ENCODE assay signal across 28 cellular contexts in the genomic region with DNA sequence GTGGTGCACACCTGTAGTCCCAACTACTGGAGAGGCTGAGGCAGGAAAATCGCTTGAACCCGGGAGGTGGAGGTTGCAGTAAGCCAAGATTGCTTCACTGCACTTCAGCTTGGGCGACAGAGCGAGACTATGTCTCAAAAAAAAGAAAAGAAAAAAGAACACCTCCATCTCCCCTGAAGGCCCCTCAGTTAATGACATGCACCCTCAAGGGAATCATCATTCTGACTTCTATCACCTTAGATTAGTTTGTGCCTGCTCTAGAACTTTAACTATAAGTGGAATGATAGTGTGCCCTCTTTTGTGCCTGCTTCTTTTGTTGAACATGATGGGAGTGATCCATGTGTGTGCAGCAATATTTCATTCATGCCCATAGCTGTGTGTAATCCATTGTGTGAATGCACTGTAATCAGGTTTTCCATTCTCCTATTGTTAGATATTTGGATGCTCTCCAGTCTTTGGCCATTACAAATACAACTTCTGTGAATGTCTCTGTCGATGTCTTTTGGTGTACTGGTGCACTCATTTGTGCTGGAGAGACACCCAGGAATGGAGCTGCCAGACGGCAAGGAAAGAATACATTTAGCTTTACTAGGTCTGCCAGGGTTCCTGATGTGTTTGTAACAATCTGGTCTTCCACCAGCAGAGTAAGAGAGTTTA. TPM values are rescaled to one million over a fixed set of nuclear protein-coding genes. Genes with fewer than 3 reads are reported as not detected.
DNase-seq lines count a peak whose midpoint lies in the region; ATAC-seq, FAIRE-seq and TF ChIP-seq lines count a peak whose summit lies in the region.
"Had no signal": no experiment of that assay in that cellular context is flagged by ENCODE, and none has a peak within 500 bp of the region (broad histone marks: within the 10 kb centered on the region; RNA-seq: fewer than 3 reads in every experiment).

No MANE protein-coding gene starts in this region.

- CTCF ChIA-PET in GM12878 (lab: Yijun Ruan, JAX), result interaction anchor here (0.7 to 1.9 kb wide), 4 partner anchors 11 to 164 kb away, joined by 3 to 8 read pairs (median 4); a partner anchor contains a TSS

- peaks cover 47 to 70% (median 69%) of the 10 kb centered on the region in 3 donors for H3K4me1 Mint-ChIP-seq in naive B cell

- H3K36me3 Mint-ChIP-seq in naive B cell, result no peaks in the 10 kb centered on the region
- H3K36me3 Mint-ChIP-seq: natural killer cell treated with Interleukin-12 subunit alpha and Interleukin-12 subunit beta and Interleukin-15 and Interleukin-18, amount 100 ng/mL, for 72 hours had no signal

- POLR2A ChIA-PET in GM12878 (lab: Charles Lee), result interaction anchor here (0.7 to 1.4 kb wide), 4 partner anchors 8 to 67 kb away, joined by 3 to 7 read pairs (median 3); no protein-coding TSS in a partner anchor

- H2AFZ ChIP-seq in GM12878 (ENCODE audit: control insufficient read depth, low read depth, low read length), result peak overlapping the region; percentile 21; the same call in 1 of the 2 replicates

- no peak for TF ChIP-seq RAD21 in GM12878 (IDR thresholded peaks at IDR 0.05; ENCODE audit: insufficient read depth, low read depth, low read length)

- no peaks in the 10 kb centered on the region for H3K27me3 Mint-ChIP-seq in naive B cell
- H3K27me3 Mint-ChIP-seq: activated naive CD8-positive, alpha-beta T cell treated with anti-CD3 and anti-CD28 coated beads, Interleukin-2, amount 50 U/mL, for 24 hours; CD4-positive, alpha-beta T cell; natural killer cell treated with Interleukin-12 subunit alpha and Interleukin-12 subunit beta and Interleukin-15 and Interleukin-18, amount 100 ng/mL, for 72 hours had no signal

- no peak for ATAC-seq in GM12878
- ATAC-seq in naive B cell (ENCODE audit: low read depth in 2 of 2), result no peak
- ATAC-seq in GM19324 (IDR thresholded peaks at IDR 0.05; ENCODE audit: low FRiP score, unreplicated experiment), result no peak
- ATAC-seq: activated CD4-positive, CD25-positive, alpha-beta regulatory T cell treated with anti-CD3 and anti-CD28 coated beads, Interleukin-2, amount 50 U/mL, for 24 hours; activated naive CD8-positive, alpha-beta T cell treated with anti-CD3 and anti-CD28 coated beads, Interleukin-2, amount 50 U/mL, for 24 hours; HepG2; natural killer cell treated with Interleukin-12 subunit alpha and Interleukin-12 subunit beta and Interleukin-15 and Interleukin-18, amount 100 ng/mL, for 72 hours had no signal

- no peak for TF ChIP-seq POLR2A in GM12878 (IDR thresholded peaks at IDR 0.05; ENCODE audit: low read depth, low read length)

- no peaks in the 10 kb centered on the region for H3K9me3 Mint-ChIP-seq in naive B cell
- H3K9me3 Mint-ChIP-seq: activated naive CD8-positive, alpha-beta T cell treated with anti-CD3 and anti-CD28 coated beads, Interleukin-2, amount 50 U/mL, for 24 hours; activated T-helper 2 cell treated with anti-CD3 and anti-CD28 coated beads, Interferon-gamma antibody, Interleukin-2, Interleukin-4, amounts not matched to agents 10 μg/mL and 5 μg/mL and 100 μg/mL, durations not matched to agents 14 hours and 24 hours and 36 hours; CD4-positive, alpha-beta T cell; GM23338; natural killer cell treated with Interleukin-12 subunit alpha and Interleukin-12 subunit beta and Interleukin-15 and Interleukin-18, amount 100 ng/mL, for 72 hours had no signal

- H3K4me1 ChIP-seq in BLaER1 (peaks cover 61% of the 10 kb centered on the region), GM12878 (ENCODE audit: control insufficient read depth, insufficient read depth, low read length) (peaks cover 30% of the 10 kb centered on the region)

- no peaks in the 10 kb centered on the region for H3K79me2 ChIP-seq in GM12878 (ENCODE audit: control insufficient read depth, insufficient read depth, low read length)

- BruUV-seq in GM12878 (replicated peaks; lab: Mats Ljungman, UMichigan), result no TSS peak

- RAD21 ChIA-PET in GM12878 (lab: Charles Lee; ENCODE audit: unreplicated experiment), result interaction anchor here (1.6 kb wide), 1 partner anchor 34 kb away, joined by 3 read pairs; no protein-coding TSS in a partner anchor

- no peaks in the 10 kb centered on the region for H3K36me3 ChIP-seq in BLaER1
- no peaks in the 10 kb centered on the region for H3K36me3 ChIP-seq in GM12878 (ENCODE audit: control insufficient read depth in 2 of 2, insufficient read depth in 2 of 2, low read length in 1 of 2)
- H3K36me3 ChIP-seq: esophagus squamous epithelium, Peyer's patch, thyroid gland had no signal

- TF ChIP-seq CTCF in GM12878 (IDR thresholded peaks at IDR 0.05 in 2 of 3, conservative IDR thresholded peaks at IDR 0.05 in 1 of 3; ENCODE audit: control insufficient read depth in 2 of 3, extremely low read depth in 1 of 3, insufficient read depth in 1 of 3, low read depth in 3 of 3, low read length in 3 of 3), result no peak

- H3K27ac ChIP-seq in BLaER1 (peak overlapping the region; percentile 100), GM12878 (ENCODE audit: control insufficient read depth, insufficient read depth) (no peak overlapping the region)
- H3K27ac ChIP-seq: esophagus squamous epithelium, thyroid gland had no signal

- peak; percentile 15 for DNase-seq in NCI-H2081 treated with DMSO at 0.1 percent for 48 hours (lab: John Stamatoyannopoulos, UW)
- no peak for DNase-seq in GM12878 (ENCODE audit: low read depth, low spot score)
- DNase-seq in naive B cell, result no peak
- no peak for DNase-seq in 8988T
- no peak for DNase-seq in G401 (ENCODE audit: low spot score)
- DNase-seq in foreskin melanocyte, result no peak
- DNase-seq: ACHN; activated naive CD8-positive, alpha-beta T cell treated with anti-CD3 and anti-CD28 coated beads, Interleukin-2, amount 50 U/mL, for 24 hours; CD4-positive, alpha-beta T cell; DMS79; effector CD4-positive, alpha-beta T cell; esophagus squamous epithelium; mesenchymal stem cell; NCI-H2171; NCI-H82; retina; thyroid gland had no signal

- peak overlapping the region; percentile 34 to 100 (median 100) for H3K27ac Mint-ChIP-seq in naive B cell
- H3K27ac Mint-ChIP-seq: activated naive CD8-positive, alpha-beta T cell treated with anti-CD3 and anti-CD28 coated beads, Interleukin-2, amount 50 U/mL, for 24 hours; activated T-helper 2 cell treated with anti-CD3 and anti-CD28 coated beads, Interferon-gamma antibody, Interleukin-2, Interleukin-4, amounts not matched to agents 10 μg/mL and 5 μg/mL and 100 μg/mL, durations not matched to agents 14 hours and 24 hours and 36 hours; CD4-positive, alpha-beta T cell; GM23338; natural killer cell treated with Interleukin-12 subunit alpha and Interleukin-12 subunit beta and Interleukin-15 and Interleukin-18, amount 100 ng/mL, for 72 hours had no signal

- H3K4me3 ChIP-seq in BLaER1 (peak overlapping the region; percentile 83), GM12878 (no peak overlapping the region)
- H3K4me3 ChIP-seq: esophagus squamous epithelium, GM23338, thyroid gland had no signal

- H3K9me3 ChIP-seq in BLaER1, result no peaks in the 10 kb centered on the region
- no peaks in the 10 kb centered on the region for H3K9me3 ChIP-seq in GM12878 (replicated peaks; ENCODE audit: control insufficient read depth, insufficient read depth, low read length)
- H3K9me3 ChIP-seq: esophagus squamous epithelium, Peyer's patch, thyroid gland had no signal

- FAIRE-seq in GM12878 (lab: Jason Lieb, UNC), result no peak
- FAIRE-seq: HepG2, islet of Langerhans had no signal

- intact Hi-C loops in GM12878 (cut with micrococcal nuclease; ENCODE audit: unreplicated experiment), result no loop called here

- H3K27me3 ChIP-seq in BLaER1 (no peaks in the 10 kb centered on the region), GM12878 (replicated peaks in 1 of 2; ENCODE audit: control insufficient read depth in 2 of 2, insufficient read depth in 2 of 2, low read length in 1 of 2) (no peaks in the 10 kb centered on the region)
- H3K27me3 ChIP-seq: esophagus squamous epithelium, Peyer's patch, thyroid gland had no signal

- WGBS in GM12878 (ENCODE audit: insufficient coverage, insufficient replicate concordance, low lambda C conversion rate, missing lambda C conversion rate), result 19% methylated on average over 6 of the region's 6 CpGs

- peak overlapping the region; percentile 99; the same call in 1 of the 2 replicates for H3K9ac ChIP-seq in BLaER1
- H3K9ac ChIP-seq in GM12878 (ENCODE audit: control insufficient read depth, insufficient read depth, low read length), result no peak overlapping the region

- peak overlapping the region; percentile 99 for H3K4me2 ChIP-seq in BLaER1
- no peak overlapping the region for H3K4me2 ChIP-seq in GM12878 (ENCODE audit: control insufficient read depth, insufficient read depth)
- H3K4me2 ChIP-seq: GM23338 had no signal

- no peak for TF ChIP-seq EP300 in GM12878 (IDR thresholded peaks at IDR 0.05; ENCODE audit: borderline replicate concordance in 1 of 2, control insufficient read depth in 1 of 2, low read depth in 2 of 2, low read length in 2 of 2)

- H3K4me3 Mint-ChIP-seq in naive B cell, result peak overlapping the region; percentile 46 to 98 (median 92)
- H3K4me3 Mint-ChIP-seq: activated naive CD8-positive, alpha-beta T cell treated with anti-CD3 and anti-CD28 coated beads, Interleukin-2, amount 50 U/mL, for 24 hours; CD4-positive, alpha-beta T cell; GM23338; natural killer cell treated with Interleukin-12 subunit alpha and Interleukin-12 subunit beta and Interleukin-15 and Interleukin-18, amount 100 ng/mL, for 72 hours had no signal

- no peaks in the 10 kb centered on the region for H4K20me1 ChIP-seq in BLaER1
- H4K20me1 ChIP-seq in GM12878 (ENCODE audit: control insufficient read depth, insufficient read depth), result no peaks in the 10 kb centered on the region

- in situ Hi-C loops in GM12878 (cut with MboI), result no loop called here
- in situ Hi-C loops in G401 (cut with HindIII; ENCODE audit: low sequenced_read_pairs), result no loop called here

- SMC1A ChIA-PET in GM12878 (lab: Charles Lee; ENCODE audit: uncharacterized antibody, unreplicated experiment), result interaction anchor here (1.0 to 2.0 kb wide), 2 partner anchors 12 to 57 kb away, joined by 3 to 7 read pairs; a partner anchor contains a TSS

RNA-seq across cellular contexts. Expression of a gene that starts 0.9 kb away (rescaled TPM):
- total RNA-seq in GM12878 (2013; cell fraction: nucleolus; rRNA removed), result 1.9 and 3.7 TPM in 2 replicates
- total RNA-seq in GM12878 (2014; rRNA removed) (27.4 and 31.2 TPM in 2 replicates), GM12878 (2014; rRNA removed; fragmentation: Illumina TruSeq; extraction: Trizol) (20.3 and 20.6 TPM in 2 replicates), GM12878 (2021) (24.1 and 25.7 TPM in 2 replicates)
- 115 TPM for polyA plus RNA-seq in GM12878 (2011; ENCODE audit: low read depth)
- polyA plus RNA-seq in GM12878 (2011; rRNA removed) (0.35 and 0.75 TPM in 2 replicates), GM12878 (2014; fragmentation: Illumina TruSeq; extraction: Trizol) (9.5 and 21.9 TPM in 2 replicates), GM12878 (2014; fragmentation: Nextera tagmentation; extraction: Ambion mirVana) (10 to 100 TPM; 55.0 to 79.5 TPM), GM12878 (2014; rRNA removed) (41.3 and 42.9 TPM in 2 replicates), GM12878 (2016; fragmentation: Nextera tagmentation; extraction: Ambion mirVana) (1 to 10 TPM; 6.1 to 6.6 TPM), naive B cell (ENCODE audit: low read depth in 6 of 6) (1,000 to 10,000 TPM in 5 of 6 donors, 100 to 1,000 TPM in 1; 910 to 1,673 (median 1,335) TPM)
- polyA plus RNA-seq in GM12878 (2011; cell fraction: cytosol; rRNA removed), result 2.0 and 2.5 TPM in 2 replicates
- 0.87 and 1.1 TPM in 2 replicates for polyA plus RNA-seq in GM12878 (2011; cell fraction: nucleus; rRNA removed)
- 35.8 and 59.7 TPM in 2 replicates for polyA plus RNA-seq in GM12878 (2012)
- 3.3 TPM in 1 of 2 replicates, not detected in the other for polyA minus RNA-seq in GM12878 (2011; rRNA and poly(A)+ RNA removed)
- polyA minus RNA-seq in GM12878 (2011; cell fraction: cytosol; rRNA and poly(A)+ RNA removed), result not detected in 2 replicates
- polyA minus RNA-seq in GM12878 (2011; cell fraction: nucleus; rRNA and poly(A)+ RNA removed), result not detected in 2 replicates
- total RNA-seq in G401 (2014; rRNA removed; shearing (Covaris generic)), result not detected in 2 replicates
- total RNA-seq: activated T-helper 2 cell treated with anti-CD3 and anti-CD28 coated beads, Interferon-gamma antibody, Interleukin-2, Interleukin-4, amounts not matched to agents 10 μg/mL and 5 μg/mL and 100 μg/mL, durations not matched to agents 14 hours and 24 hours and 36 hours; CD4-positive, alpha-beta T cell; esophagus squamous epithelium; GM23338; HepG2; SK-MEL-5; thyroid gland had no signal

RNA-seq across cellular contexts. Expression of a gene that starts 4.2 kb away (rescaled TPM):
- 8.7 and 9.9 TPM in 2 replicates for total RNA-seq in GM12878 (2013; cell fraction: nucleolus; rRNA removed)
- total RNA-seq in GM12878 (2014; rRNA removed), result 1.6 and 1.7 TPM in 2 replicates
- total RNA-seq in GM12878 (2014; rRNA removed; fragmentation: Illumina TruSeq; extraction: Trizol), result 1.6 and 1.8 TPM in 2 replicates
- 2.3 and 2.4 TPM in 2 replicates for total RNA-seq in GM12878 (2021)
- polyA plus RNA-seq in GM12878 (2011; ENCODE audit: low read depth), result 0.93 TPM
- polyA plus RNA-seq in GM12878 (2011; rRNA removed), result 0.24 and 0.33 TPM in 2 replicates
- 0.45 and 0.63 TPM in 2 replicates for polyA plus RNA-seq in GM12878 (2011; cell fraction: cytosol; rRNA removed)
- 0.81 and 1.3 TPM in 2 replicates for polyA plus RNA-seq in GM12878 (2011; cell fraction: nucleus; rRNA removed)
- 1.0 and 1.6 TPM in 2 replicates for polyA plus RNA-seq in GM12878 (2012)
- 1.1 and 1.3 TPM in 2 replicates for polyA plus RNA-seq in GM12878 (2014; fragmentation: Illumina TruSeq; extraction: Trizol)
- polyA plus RNA-seq in GM12878 (2014; fragmentation: Nextera tagmentation; extraction: Ambion mirVana), result under 1 TPM; 0.15 to 0.21 TPM
- polyA plus RNA-seq in GM12878 (2014; rRNA removed), result 0.94 and 1.2 TPM in 2 replicates
- under 1 TPM; 0.69 to 0.76 TPM for polyA plus RNA-seq in GM12878 (2016; fragmentation: Nextera tagmentation; extraction: Ambion mirVana)
- 0.73 and 1.3 TPM in 2 replicates for polyA minus RNA-seq in GM12878 (2011; rRNA and poly(A)+ RNA removed)
- 0.42 and 0.94 TPM in 2 replicates for polyA minus RNA-seq in GM12878 (2011; cell fraction: cytosol; rRNA and poly(A)+ RNA removed)
- 0.48 and 0.86 TPM in 2 replicates for polyA minus RNA-seq in GM12878 (2011; cell fraction: nucleus; rRNA and poly(A)+ RNA removed)
- 1 to 10 TPM in 1 of 6 donors, under 1 TPM in 4, not detected in 1; 0.22 to 1.0 (median 0.47) TPM for polyA plus RNA-seq in naive B cell (ENCODE audit: low read depth in 6 of 6)
- total RNA-seq in G401 (2014; rRNA removed; shearing (Covaris generic)), result not detected in 2 replicates

RNA-seq across cellular contexts. Expression of a gene that starts 7.7 kb away (rescaled TPM):
- 0.54 and 0.71 TPM in 2 replicates for total RNA-seq in GM12878 (2013; cell fraction: nucleolus; rRNA removed)
- total RNA-seq in GM12878 (2014; rRNA removed) (0.16 and 0.40 TPM in 2 replicates), GM12878 (2014; rRNA removed; fragmentation: Illumina TruSeq; extraction: Trizol) (not detected in 2 replicates), GM12878 (2021) (0.40 TPM in 1 of 2 replicates, not detected in the other)
- 0.75 TPM for polyA plus RNA-seq in GM12878 (2011; ENCODE audit: low read depth)
- polyA plus RNA-seq in GM12878 (2011; rRNA removed) (0.05 TPM in 1 of 2 replicates, not detected in the other), GM12878 (2014; fragmentation: Illumina TruSeq; extraction: Trizol) (0.11 and 0.12 TPM in 2 replicates), GM12878 (2014; fragmentation: Nextera tagmentation; extraction: Ambion mirVana) (under 1 TPM in 1 of 2 experiments, not detected in 1; 0.07 TPM), GM12878 (2014; rRNA removed) (0.04 and 0.47 TPM in 2 replicates), GM12878 (2016; fragmentation: Nextera tagmentation; extraction: Ambion mirVana) (under 1 TPM; 0.13 to 0.23 TPM), naive B cell (ENCODE audit: low read depth in 6 of 6) (1 to 10 TPM in 2 of 6 donors, under 1 TPM in 2, not detected in 2; 0.13 to 4.9 (median 1.0) TPM)
- polyA plus RNA-seq in GM12878 (2011; cell fraction: cytosol; rRNA removed), result 0.07 and 0.13 TPM in 2 replicates
- polyA plus RNA-seq in GM12878 (2011; cell fraction: nucleus; rRNA removed), result 0.26 and 0.58 TPM in 2 replicates
- polyA plus RNA-seq in GM12878 (2012), result 1.1 TPM in 2 replicates
- 0.26 TPM in 1 of 2 replicates, not detected in the other for polyA minus RNA-seq in GM12878 (2011; rRNA and poly(A)+ RNA removed)
- not detected in 2 replicates for polyA minus RNA-seq in GM12878 (2011; cell fraction: cytosol; rRNA and poly(A)+ RNA removed)
- not detected in 2 replicates for polyA minus RNA-seq in GM12878 (2011; cell fraction: nucleus; rRNA and poly(A)+ RNA removed)
- not detected in 2 replicates for total RNA-seq in G401 (2014; rRNA removed; shearing (Covaris generic))
- total RNA-seq: cardiac septum, esophagus squamous epithelium, HepG2, Peyer's patch, SK-MEL-5, thyroid gland had no signal
- polyA plus RNA-seq: HepG2 had no signal

RNA-seq across cellular contexts. Expression of a gene that starts 12.7 kb away (rescaled TPM):
- total RNA-seq in GM12878 (2013; cell fraction: nucleolus; rRNA removed), result 4.8 and 18.2 TPM in 2 replicates
- total RNA-seq in GM12878 (2014; rRNA removed), result 78.0 and 104 TPM in 2 replicates
- 103 and 117 TPM in 2 replicates for total RNA-seq in GM12878 (2014; rRNA removed; fragmentation: Illumina TruSeq; extraction: Trizol)
- 237 and 241 TPM in 2 replicates for total RNA-seq in GM12878 (2021)
- polyA plus RNA-seq in GM12878 (2011; ENCODE audit: low read depth), result 141 TPM
- 23.9 and 34.4 TPM in 2 replicates for polyA plus RNA-seq in GM12878 (2011; rRNA removed)
- polyA plus RNA-seq in GM12878 (2011; cell fraction: cytosol; rRNA removed), result 103 and 111 TPM in 2 replicates
- polyA plus RNA-seq in GM12878 (2011; cell fraction: nucleus; rRNA removed), result 51.2 and 87.5 TPM in 2 replicates
- polyA plus RNA-seq in GM12878 (2012), result 181 and 188 TPM in 2 replicates
- polyA plus RNA-seq in GM12878 (2014; fragmentation: Illumina TruSeq; extraction: Trizol), result 27.2 and 126 TPM in 2 replicates
- 100 to 1,000 TPM in 1 of 2 experiments, 10 to 100 TPM in 1; 13.2 to 216 TPM for polyA plus RNA-seq in GM12878 (2014; fragmentation: Nextera tagmentation; extraction: Ambion mirVana)
- polyA plus RNA-seq in GM12878 (2014; rRNA removed), result 129 and 191 TPM in 2 replicates
- 100 to 1,000 TPM; 135 to 202 TPM for polyA plus RNA-seq in GM12878 (2016; fragmentation: Nextera tagmentation; extraction: Ambion mirVana)
- polyA minus RNA-seq in GM12878 (2011; rRNA and poly(A)+ RNA removed), result 36.1 and 61.2 TPM in 2 replicates
- polyA minus RNA-seq in GM12878 (2011; cell fraction: cytosol; rRNA and poly(A)+ RNA removed), result 56.9 and 67.5 TPM in 2 replicates
- polyA minus RNA-seq in GM12878 (2011; cell fraction: nucleus; rRNA and poly(A)+ RNA removed), result 6.9 and 7.4 TPM in 2 replicates
- 10 to 100 TPM; 36.3 to 65.9 (median 62.6) TPM for polyA plus RNA-seq in naive B cell (ENCODE audit: low read depth in 6 of 6)
- total RNA-seq in G401 (2014; rRNA removed; shearing (Covaris generic)), result not detected in 2 replicates

RNA-seq across cellular contexts. Expression of a gene that starts 17.5 kb away (rescaled TPM):
- total RNA-seq in GM12878 (2013; cell fraction: nucleolus; rRNA removed), result 2.0 and 2.7 TPM in 2 replicates
- total RNA-seq in GM12878 (2014; rRNA removed) (0.60 and 1.0 TPM in 2 replicates), GM12878 (2014; rRNA removed; fragmentation: Illumina TruSeq; extraction: Trizol) (not detected in 2 replicates), GM12878 (2021) (0.41 and 0.48 TPM in 2 replicates)
- 0.20 TPM for polyA plus RNA-seq in GM12878 (2011; ENCODE audit: low read depth)
- polyA plus RNA-seq in GM12878 (2011; rRNA removed) (0.12 TPM in 1 of 2 replicates, not detected in the other), GM12878 (2014; fragmentation: Illumina TruSeq; extraction: Trizol) (0.03 TPM in 1 of 2 replicates, not detected in the other), GM12878 (2014; fragmentation: Nextera tagmentation; extraction: Ambion mirVana) (under 1 TPM in 1 of 2 experiments, not detected in 1; 0.05 TPM), GM12878 (2014; rRNA removed) (0.18 and 1.1 TPM in 2 replicates), GM12878 (2016; fragmentation: Nextera tagmentation; extraction: Ambion mirVana) (under 1 TPM; 0.20 to 0.48 TPM), naive B cell (ENCODE audit: low read depth in 6 of 6) (10 to 100 TPM; 10.2 to 18.9 (median 14.2) TPM)
- polyA plus RNA-seq in GM12878 (2011; cell fraction: cytosol; rRNA removed), result 0.06 and 0.08 TPM in 2 replicates
- polyA plus RNA-seq in GM12878 (2011; cell fraction: nucleus; rRNA removed), result 0.16 and 0.44 TPM in 2 replicates
- polyA plus RNA-seq in GM12878 (2012), result 0.17 and 0.37 TPM in 2 replicates
- 0.10 TPM in 1 of 2 replicates, not detected in the other for polyA minus RNA-seq in GM12878 (2011; rRNA and poly(A)+ RNA removed)
- polyA minus RNA-seq in GM12878 (2011; cell fraction: cytosol; rRNA and poly(A)+ RNA removed), result not detected in 2 replicates
- polyA minus RNA-seq in GM12878 (2011; cell fraction: nucleus; rRNA and poly(A)+ RNA removed), result 0.19 TPM in 1 of 2 replicates, not detected in the other
- not detected in 2 replicates for total RNA-seq in G401 (2014; rRNA removed; shearing (Covaris generic))
